In genomic region chr3:159988617-159989251, GRCh38 we compare ENCODE assay signal across 8 cellular contexts. TPM values are rescaled to one million over a fixed set of nuclear protein-coding genes. Genes with fewer than 3 reads are reported as not detected.
DNase-seq lines count a peak whose midpoint lies in the region; ATAC-seq and TF ChIP-seq lines count a peak whose summit lies in the region.

IL12A (plus strand) TSS chr3:159988835.

- TF ChIP-seq CTCF in activated CD8-positive, alpha-beta T cell treated with anti-CD3 and anti-CD28 coated beads for 36 hours (IDR thresholded peaks at IDR 0.05): peak; percentile 96

- H3K27ac ChIP-seq in effector memory CD4-positive, alpha-beta T cell (ENCODE audit: insufficient read depth, low read length, poor library complexity, severe bottlenecking): peak within 1 kb of the TSS; percentile 42
- no peak within 1 kb of the TSS for H3K27ac ChIP-seq in mesodermal cell (ENCODE audit: low read depth, low read length, severe bottlenecking)

- H3K4me3 ChIP-seq in effector memory CD4-positive, alpha-beta T cell (ENCODE audit: insufficient read depth, low read depth, low read length, poor library complexity, severe bottlenecking): peak within 1 kb of the TSS; percentile 80
- peak within 1 kb of the TSS; percentile 49 for H3K4me3 ChIP-seq in mesodermal cell (ENCODE audit: extremely low read depth, insufficient read depth, low read length, poor library complexity, severe bottlenecking)

- peak within 1 kb of the TSS; percentile 41 for H3K27ac Mint-ChIP-seq in activated CD8-positive, alpha-beta T cell treated with anti-CD3 and anti-CD28 coated beads for 36 hours

- peak; percentile 58 for TF ChIP-seq POLR2A in GM18526 (IDR thresholded peaks at IDR 0.05; ENCODE audit: extremely low read depth, insufficient read length)

- CTCF ChIA-PET in activated CD8-positive, alpha-beta T cell treated with anti-CD3 and anti-CD28 coated beads for 36 hours (lab: Charles Lee): interaction anchor here (0.7 to 8.2 kb wide), 24 partner anchors 11 to 427 kb away, joined by 3 to 130 read pairs (median 4); no protein-coding TSS in a partner anchor

- no peaks in the 10 kb centered on the region for H3K27me3 Mint-ChIP-seq in activated CD8-positive, alpha-beta T cell treated with anti-CD3 and anti-CD28 coated beads for 36 hours

- intact Hi-C loops in activated CD8-positive, alpha-beta T cell treated with anti-CD3 and anti-CD28 coated beads for 36 hours (cut with micrococcal nuclease): no loop called here

- H3K27me3 ChIP-seq in effector memory CD4-positive, alpha-beta T cell (replicated peaks; ENCODE audit: control insufficient read depth, insufficient read depth, low read length, poor library complexity, severe bottlenecking): no peaks in the 10 kb centered on the region

- 2 to 3% methylated on average over 47 of the region's 54 CpGs for WGBS in mesodermal cell (ENCODE audit: insufficient coverage in 2 of 2), 2 experiments

- H3K36me3 ChIP-seq in effector memory CD4-positive, alpha-beta T cell (ENCODE audit: control insufficient read depth, insufficient read depth, low read length): no peaks in the 10 kb centered on the region
- no peaks in the 10 kb centered on the region for H3K36me3 ChIP-seq in mesodermal cell (ENCODE audit: control insufficient read depth, insufficient read depth, low read length)

- H3K4me1 ChIP-seq in effector memory CD4-positive, alpha-beta T cell (ENCODE audit: control insufficient read depth, insufficient read depth, low read length, poor library complexity, severe bottlenecking): no peaks in the 10 kb centered on the region
- H3K4me1 ChIP-seq in mesodermal cell (ENCODE audit: control insufficient read depth, insufficient read depth, low read length, poor library complexity, severe bottlenecking): no peaks in the 10 kb centered on the region

- DNase-seq in AG08395 (ENCODE audit: low spot score) (peak; percentile 77), NCI-H510A (lab: John Stamatoyannopoulos, UW) (peak; percentile 19)
- peak; percentile 88 for DNase-seq in activated CD8-positive, alpha-beta T cell treated with anti-CD3 and anti-CD28 coated beads for 36 hours
- peak; percentile 58 to 75 (median 69) for DNase-seq in effector memory CD4-positive, alpha-beta T cell
- DNase-seq in stimulated activated CD8-positive, alpha-beta memory T cell treated with anti-CD3 and anti-CD28 coated beads, Interleukin-15, amount 100 ng/mL, for 4 hours (ENCODE audit: low read depth in 2 of 2): peak; percentile 60 to 68

- H3K4me3 Mint-ChIP-seq in activated CD8-positive, alpha-beta T cell treated with anti-CD3 and anti-CD28 coated beads for 36 hours: peak within 1 kb of the TSS; percentile 44

- ATAC-seq in HG03045 (IDR thresholded peaks at IDR 0.05; ENCODE audit: unreplicated experiment): peak; percentile 93
- ATAC-seq in activated CD8-positive, alpha-beta T cell treated with anti-CD3 and anti-CD28 coated beads for 36 hours: peak; percentile 95

- no peaks in the 10 kb centered on the region for H3K36me3 Mint-ChIP-seq in activated CD8-positive, alpha-beta T cell treated with anti-CD3 and anti-CD28 coated beads for 36 hours (ENCODE audit: low read depth)

- POLR2A ChIA-PET in activated CD8-positive, alpha-beta T cell treated with anti-CD3 and anti-CD28 coated beads for 36 hours (lab: Charles Lee): interaction anchor here (0.8 to 1.0 kb wide), 2 partner anchors 67 to 411 kb away, joined by 3 read pairs; partner anchors contain the start of genes IFT80 and SMC4

- H3K9me3 ChIP-seq in effector memory CD4-positive, alpha-beta T cell (ENCODE audit: control insufficient read depth, low read length): no peaks in the 10 kb centered on the region
- peaks cover 5% of the 10 kb centered on the region for H3K9me3 ChIP-seq in mesodermal cell (ENCODE audit: control insufficient read depth, low read length)

- peaks cover 22% of the 10 kb centered on the region for H3K4me1 Mint-ChIP-seq in activated CD8-positive, alpha-beta T cell treated with anti-CD3 and anti-CD28 coated beads for 36 hours (ENCODE audit: low read depth)

- no peaks in the 10 kb centered on the region for H3K9me3 Mint-ChIP-seq in activated CD8-positive, alpha-beta T cell treated with anti-CD3 and anti-CD28 coated beads for 36 hours

RNA-seq across cellular contexts. Expression of gene IL12A, which starts in this region (rescaled TPM):
- total RNA-seq in activated CD8-positive, alpha-beta T cell treated with anti-CD3 and anti-CD28 coated beads for 36 hours: not detected
- 0.55 TPM for polyA plus RNA-seq in mesodermal cell (2013, experiment 1 of 2)
- polyA plus RNA-seq in mesodermal cell (2013, experiment 2 of 2): 0.25 TPM

Comparison
In these comparisons a context has a peak if more than half of its experiments do, and no peak if none do; other contexts are left out.
1. Peak in DNase-seq and ATAC-seq in activated CD8-positive, alpha-beta T cell treated with anti-CD3 and anti-CD28 coated beads for 36 hours; RNA of the gene not detected or under 1 TPM.
2. DNase-seq: peak in every context shown above with its lines; median percentile 88 in activated CD8-positive, alpha-beta T cell treated with anti-CD3 and anti-CD28 coated beads for 36 hours; 77 in AG08395; 69 in effector memory CD4-positive, alpha-beta T cell; 64 in stimulated activated CD8-positive, alpha-beta memory T cell treated with anti-CD3 and anti-CD28 coated beads, Interleukin-15, amount 100 ng/mL, for 4 hours; 19 in NCI-H510A.